Comparison of ENCODE assay signal across 13 cellular contexts in the genomic region with DNA sequence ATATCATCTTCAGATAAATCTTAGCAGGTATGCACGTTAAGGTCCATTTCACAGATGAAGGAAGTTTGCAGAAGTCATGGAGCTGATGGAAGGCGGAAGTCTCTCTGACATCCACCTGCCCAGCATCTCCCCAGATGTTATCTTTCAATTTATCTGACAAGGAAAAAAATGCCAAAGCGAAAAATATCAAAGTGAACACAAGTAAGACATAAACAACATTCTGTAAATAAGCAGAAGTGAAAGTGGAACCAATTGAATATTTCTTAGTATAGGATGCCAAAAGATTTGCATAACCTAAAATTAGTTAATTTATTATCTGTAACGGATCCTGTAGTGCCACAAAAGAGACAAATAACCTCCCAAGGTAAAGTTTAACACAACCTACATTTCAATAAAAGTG.
DNase-seq lines count a peak whose midpoint lies in the region; ATAC-seq and TF ChIP-seq lines count a peak whose summit lies in the region.
"Had no signal": no experiment of that assay in that cellular context is flagged by ENCODE, and none has a peak within 500 bp of the region (broad histone marks: within the 10 kb centered on the region; RNA-seq: fewer than 3 reads in every experiment).

No MANE protein-coding gene starts in this region.

- ATAC-seq in GM21786 (IDR thresholded peaks at IDR 0.05; ENCODE audit: unreplicated experiment) (peak; percentile 88), HG03196 (IDR thresholded peaks at IDR 0.05; ENCODE audit: unreplicated experiment) (peak; percentile 96)
- ATAC-seq: gastrocnemius medialis, left ventricle myocardium superior had no signal

- peaks cover 4% of the 10 kb centered on the region for H3K27me3 Mint-ChIP-seq in neural progenitor cell (ENCODE audit: insufficient read depth, low read depth)
- peaks cover 10% of the 10 kb centered on the region for H3K27me3 Mint-ChIP-seq in osteocyte (ENCODE audit: unreplicated experiment)
- H3K27me3 Mint-ChIP-seq in CD14-positive monocyte (ENCODE audit: low read depth in 3 of 3), result peaks cover 0 to 1% (median 0%) of the 10 kb centered on the region in 3 donors

- TF ChIP-seq CTCF in neural progenitor cell (IDR thresholded peaks at IDR 0.05) (no peak), osteocyte (IDR thresholded peaks at IDR 0.05) (no peak), CD14-positive monocyte (IDR thresholded peaks at IDR 0.05) (no peak)

- peaks cover 15% of the 10 kb centered on the region for H3K79me2 ChIP-seq in neural progenitor cell (ENCODE audit: low read depth)

- no peaks in the 10 kb centered on the region for H4K20me1 ChIP-seq in neural progenitor cell (ENCODE audit: low read depth)

- no peaks in the 10 kb centered on the region for H3F3A ChIP-seq in neural progenitor cell (ENCODE audit: low read depth)

- H3K36me3 Mint-ChIP-seq in neural progenitor cell (no peaks in the 10 kb centered on the region), osteocyte (ENCODE audit: unreplicated experiment) (no peaks in the 10 kb centered on the region), CD14-positive monocyte (no peaks in the 10 kb centered on the region)

- H3K27ac ChIP-seq in neural progenitor cell, result no peak overlapping the region
- H3K27ac ChIP-seq: gastrocnemius medialis, transverse colon had no signal

- no peak overlapping the region for H2AFZ ChIP-seq in neural progenitor cell (replicated peaks)

- H3K4me1 ChIP-seq in neural progenitor cell, result no peaks in the 10 kb centered on the region
- H3K4me1 ChIP-seq: gastrocnemius medialis, transverse colon had no signal

- H3K9me3 ChIP-seq in neural progenitor cell (ENCODE audit: low read depth), result no peaks in the 10 kb centered on the region
- H3K9me3 ChIP-seq: gastrocnemius medialis, transverse colon had no signal

- H3K9ac ChIP-seq in neural progenitor cell, result no peak overlapping the region

- H3K9me3 Mint-ChIP-seq in neural progenitor cell (no peaks in the 10 kb centered on the region), osteocyte (ENCODE audit: unreplicated experiment) (no peaks in the 10 kb centered on the region), CD14-positive monocyte (peaks cover 0 to 3% (median 0%) of the 10 kb centered on the region in 7 donors)

- H3K4me3 ChIP-seq in neural progenitor cell, result no peak overlapping the region
- H3K4me3 ChIP-seq: gastrocnemius medialis, transverse colon had no signal

- H3K27ac Mint-ChIP-seq in neural progenitor cell (peak overlapping the region; percentile 48), osteocyte (ENCODE audit: unreplicated experiment) (no peak overlapping the region), CD14-positive monocyte (no peak overlapping the region)

- DNase-seq in NOMO-1 treated with DMSO at 0.1 percent for 48 hours (lab: John Stamatoyannopoulos, UW; ENCODE audit: unreplicated experiment) (peak; percentile 19), NOMO-1 treated with dmso at 0.1 percent for 144 hours (lab: John Stamatoyannopoulos, UW; ENCODE audit: unreplicated experiment) (no peak), neural progenitor cell (ENCODE audit: low spot score) (no peak), osteocyte (ENCODE audit: extremely low spot score, unreplicated experiment) (no peak), CD14-positive monocyte (ENCODE audit: low spot score) (no peak), dedifferentiated amniotic fluid mesenchymal stem cell (ENCODE audit: extremely low spot score) (no peak)
- DNase-seq: gastrocnemius medialis, left ventricle myocardium superior, NCI-H1694, posterior cingulate gyrus, transverse colon had no signal

- intact Hi-C loops in CD14-positive monocyte (cut with micrococcal nuclease), result no loop called here

- H3K36me3 ChIP-seq in neural progenitor cell, result no peaks in the 10 kb centered on the region
- H3K36me3 ChIP-seq: gastrocnemius medialis, transverse colon had no signal

- H3K4me3 Mint-ChIP-seq in neural progenitor cell (no peak overlapping the region), osteocyte (ENCODE audit: unreplicated experiment) (no peak overlapping the region), CD14-positive monocyte (no peak overlapping the region)

- no peaks in the 10 kb centered on the region for H3K27me3 ChIP-seq in neural progenitor cell
- H3K27me3 ChIP-seq: gastrocnemius medialis, transverse colon had no signal

- no peak overlapping the region for H3K4me2 ChIP-seq in neural progenitor cell

- H3K4me1 Mint-ChIP-seq in neural progenitor cell, result peaks cover 2% of the 10 kb centered on the region
- no peaks in the 10 kb centered on the region for H3K4me1 Mint-ChIP-seq in osteocyte (ENCODE audit: unreplicated experiment)
- peaks cover 2% of the 10 kb centered on the region for H3K4me1 Mint-ChIP-seq in CD14-positive monocyte
